9 cellular contexts compared by ENCODE assay signal in genomic region chr10:33532901-33533300, GRCh38.
"Had no signal": no experiment of that assay in that cellular context is flagged by ENCODE, and none has a peak within 500 bp of the region (broad histone marks: within the 10 kb centered on the region; RNA-seq: fewer than 3 reads in every experiment).

No MANE protein-coding gene starts in this region.

- H3K9me3 Mint-ChIP-seq: HFFc6 had no signal

- DNase-seq: GM23248, H7, HFFc6, IMR-90, KG1 had no signal

- H3K27ac Mint-ChIP-seq: HFFc6 had no signal

- H3K9me3 ChIP-seq: HAP-1 had no signal

- ATAC-seq: HCT116, K562 had no signal

- FAIRE-seq: HTR-8/SVneo, K562 had no signal

- H3K36me3 ChIP-seq: HAP-1 had no signal

- H3K4me3 Mint-ChIP-seq: HFFc6 had no signal

- H3K4me1 ChIP-seq: HAP-1 had no signal

- H2AFZ ChIP-seq: GM23248 had no signal

- H3K4me3 ChIP-seq: GM23248, HAP-1, K562 had no signal

- H3K9ac ChIP-seq: GM23248 had no signal

- H3K27ac ChIP-seq: GM23248 had no signal
